1 cellular context compared by ENCODE assay signal in the genomic region with DNA sequence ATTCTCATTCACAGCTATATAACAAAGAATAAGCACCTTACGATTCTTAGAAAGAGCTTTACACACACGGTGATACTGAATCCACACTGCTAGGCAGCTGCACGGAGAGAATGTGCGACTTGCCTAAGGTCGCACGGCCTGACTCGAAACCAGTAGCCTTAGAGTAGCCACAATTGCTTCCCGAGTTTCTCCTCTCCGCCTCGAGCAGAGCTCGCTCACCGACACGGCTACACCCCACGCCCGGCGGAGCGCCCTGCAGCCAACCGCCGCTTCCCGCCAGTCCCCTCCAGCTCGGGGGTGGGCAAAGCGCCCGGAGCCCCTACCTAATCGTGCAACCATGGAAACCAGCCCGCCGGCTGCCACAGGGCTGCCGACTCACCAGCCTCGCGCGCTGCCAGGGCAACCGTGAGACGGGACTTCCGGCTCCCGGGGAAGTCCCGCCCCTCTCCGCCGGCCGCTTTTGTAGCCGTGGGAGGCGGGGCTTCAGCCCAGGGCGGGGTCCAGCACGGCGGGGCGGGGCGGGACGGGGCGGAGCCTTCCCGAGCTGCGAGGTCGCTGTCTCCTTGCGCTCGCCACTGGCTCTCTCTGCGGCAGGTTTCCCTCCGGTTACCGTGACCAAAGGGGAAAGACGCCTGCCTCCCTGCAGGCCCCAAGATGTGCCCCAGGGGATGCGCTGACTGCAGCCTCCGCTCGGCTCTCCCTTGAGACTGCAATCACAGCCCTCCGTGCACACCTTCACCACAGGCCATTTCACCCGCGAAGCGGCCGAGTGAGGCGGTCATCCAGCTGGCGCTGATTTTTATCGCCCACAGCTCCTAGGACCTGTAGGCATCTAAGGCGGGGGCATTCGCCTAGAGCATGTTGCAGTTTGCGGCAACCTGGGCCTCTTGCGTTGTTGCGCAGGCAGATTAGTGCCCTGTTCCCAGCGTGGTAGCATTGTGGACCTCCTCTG.
TF ChIP-seq lines count a peak whose summit lies in the region.

No MANE protein-coding gene starts in this region.

TF ChIP-seq in GM23338, 12 proteins besides CTCF, POLR2A, EP300 and RAD21:
- TF ChIP-seq, protein P1, sequence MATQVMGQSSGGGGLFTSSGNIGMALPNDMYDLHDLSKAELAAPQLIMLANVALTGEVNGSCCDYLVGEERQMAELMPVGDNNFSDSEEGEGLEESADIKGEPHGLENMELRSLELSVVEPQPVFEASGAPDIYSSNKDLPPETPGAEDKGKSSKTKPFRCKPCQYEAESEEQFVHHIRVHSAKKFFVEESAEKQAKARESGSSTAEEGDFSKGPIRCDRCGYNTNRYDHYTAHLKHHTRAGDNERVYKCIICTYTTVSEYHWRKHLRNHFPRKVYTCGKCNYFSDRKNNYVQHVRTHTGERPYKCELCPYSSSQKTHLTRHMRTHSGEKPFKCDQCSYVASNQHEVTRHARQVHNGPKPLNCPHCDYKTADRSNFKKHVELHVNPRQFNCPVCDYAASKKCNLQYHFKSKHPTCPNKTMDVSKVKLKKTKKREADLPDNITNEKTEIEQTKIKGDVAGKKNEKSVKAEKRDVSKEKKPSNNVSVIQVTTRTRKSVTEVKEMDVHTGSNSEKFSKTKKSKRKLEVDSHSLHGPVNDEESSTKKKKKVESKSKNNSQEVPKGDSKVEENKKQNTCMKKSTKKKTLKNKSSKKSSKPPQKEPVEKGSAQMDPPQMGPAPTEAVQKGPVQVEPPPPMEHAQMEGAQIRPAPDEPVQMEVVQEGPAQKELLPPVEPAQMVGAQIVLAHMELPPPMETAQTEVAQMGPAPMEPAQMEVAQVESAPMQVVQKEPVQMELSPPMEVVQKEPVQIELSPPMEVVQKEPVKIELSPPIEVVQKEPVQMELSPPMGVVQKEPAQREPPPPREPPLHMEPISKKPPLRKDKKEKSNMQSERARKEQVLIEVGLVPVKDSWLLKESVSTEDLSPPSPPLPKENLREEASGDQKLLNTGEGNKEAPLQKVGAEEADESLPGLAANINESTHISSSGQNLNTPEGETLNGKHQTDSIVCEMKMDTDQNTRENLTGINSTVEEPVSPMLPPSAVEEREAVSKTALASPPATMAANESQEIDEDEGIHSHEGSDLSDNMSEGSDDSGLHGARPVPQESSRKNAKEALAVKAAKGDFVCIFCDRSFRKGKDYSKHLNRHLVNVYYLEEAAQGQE (IDR thresholded peaks at IDR 0.05; ENCODE audit: unreplicated experiment), result no peak
- TF ChIP-seq NANOG (IDR thresholded peaks at IDR 0.05; ENCODE audit: borderline replicate concordance) (no peak), CREB1 (CRISPR knock-in tag; IDR thresholded peaks at IDR 0.05; ENCODE audit: low read depth) (no peak), JUNB (IDR thresholded peaks at IDR 0.05; ENCODE audit: unreplicated experiment) (no peak), ZNF114 (CRISPR knock-in tag; IDR thresholded peaks at IDR 0.05) (no peak), POLR2AphosphoS5 (IDR thresholded peaks at IDR 0.05; ENCODE audit: low read depth) (peak; percentile 79)
- TF ChIP-seq, protein P2, sequence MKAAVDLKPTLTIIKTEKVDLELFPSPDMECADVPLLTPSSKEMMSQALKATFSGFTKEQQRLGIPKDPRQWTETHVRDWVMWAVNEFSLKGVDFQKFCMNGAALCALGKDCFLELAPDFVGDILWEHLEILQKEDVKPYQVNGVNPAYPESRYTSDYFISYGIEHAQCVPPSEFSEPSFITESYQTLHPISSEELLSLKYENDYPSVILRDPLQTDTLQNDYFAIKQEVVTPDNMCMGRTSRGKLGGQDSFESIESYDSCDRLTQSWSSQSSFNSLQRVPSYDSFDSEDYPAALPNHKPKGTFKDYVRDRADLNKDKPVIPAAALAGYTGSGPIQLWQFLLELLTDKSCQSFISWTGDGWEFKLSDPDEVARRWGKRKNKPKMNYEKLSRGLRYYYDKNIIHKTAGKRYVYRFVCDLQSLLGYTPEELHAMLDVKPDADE (IDR thresholded peaks at IDR 0.05), result no peak
TF ChIP-seq in GM23338: peak in this region for 1.
